Comparison of ENCODE assay signal across 8 cellular contexts in genomic region chr13:29758591-29759114, GRCh38.
DNase-seq lines count a peak whose midpoint lies in the region; ATAC-seq and TF ChIP-seq lines count a peak whose summit lies in the region.

No MANE protein-coding gene starts in this region.

- H3K9me3 Mint-ChIP-seq in activated naive CD4-positive, alpha-beta T cell treated with anti-CD3 and anti-CD28 coated beads, Interleukin-2, amount 50 U/mL, for 24 hours, result peaks cover 6% of the 10 kb centered on the region

- H3K36me3 Mint-ChIP-seq in activated naive CD4-positive, alpha-beta T cell treated with anti-CD3 and anti-CD28 coated beads, Interleukin-2, amount 50 U/mL, for 24 hours, result no peaks in the 10 kb centered on the region

- CTCF ChIA-PET in HEK293T (lab: Yijun Ruan, JAX), result no interaction called here

- H3K27ac Mint-ChIP-seq in activated naive CD4-positive, alpha-beta T cell treated with anti-CD3 and anti-CD28 coated beads, Interleukin-2, amount 50 U/mL, for 24 hours, result peak overlapping the region; percentile 44

- no peaks in the 10 kb centered on the region for H3K27me3 Mint-ChIP-seq in activated naive CD4-positive, alpha-beta T cell treated with anti-CD3 and anti-CD28 coated beads, Interleukin-2, amount 50 U/mL, for 24 hours

- DNase-seq in SIG-M5 (lab: John Stamatoyannopoulos, UW) (peak; percentile 90), NCI-H345 treated with DMSO at 0.1 percent for 48 hours (lab: John Stamatoyannopoulos, UW; ENCODE audit: unreplicated experiment) (no peak), NCI-H774 (lab: John Stamatoyannopoulos, UW) (no peak), HEK293T (ENCODE audit: extremely low spot score) (no peak)
- DNase-seq in stimulated activated CD4-positive, alpha-beta T cell treated with anti-CD3 and anti-CD28 coated beads, Interleukin-1b, Interleukin-23, amount 100 ng/mL, for 48 hours, result peak; percentile 77

- H3K4me3 Mint-ChIP-seq in activated naive CD4-positive, alpha-beta T cell treated with anti-CD3 and anti-CD28 coated beads, Interleukin-2, amount 50 U/mL, for 24 hours, result peak overlapping the region; percentile 1

- ATAC-seq in GM18867 (IDR thresholded peaks at IDR 0.05; ENCODE audit: unreplicated experiment) (peak; percentile 90), HG02973 (IDR thresholded peaks at IDR 0.05; ENCODE audit: unreplicated experiment) (peak; percentile 61)

- H3K4me1 Mint-ChIP-seq in activated naive CD4-positive, alpha-beta T cell treated with anti-CD3 and anti-CD28 coated beads, Interleukin-2, amount 50 U/mL, for 24 hours, result peaks cover 20% of the 10 kb centered on the region

- POLR2A ChIA-PET in HEK293T (lab: Yijun Ruan, JAX), result no interaction called here

TF ChIP-seq in HEK293T, 16 proteins besides CTCF, POLR2A, EP300 and RAD21:
- no peak for TF ChIP-seq HDGF (IDR thresholded peaks at IDR 0.05; ENCODE audit: borderline replicate concordance)
- no peak for TF ChIP-seq L3MBTL2 (conservative IDR thresholded peaks at IDR 0.05)
- TF ChIP-seq SP1 (IDR thresholded peaks at IDR 0.05), result no peak
- TF ChIP-seq CTBP1 (IDR thresholded peaks at IDR 0.05; ENCODE audit: borderline replicate concordance), result no peak
- TF ChIP-seq FOXM1 (IDR thresholded peaks at IDR 0.05; ENCODE audit: borderline replicate concordance), result no peak
- no peak for TF ChIP-seq ARNT (IDR thresholded peaks at IDR 0.05)
- no peak for TF ChIP-seq BHLHE40 (IDR thresholded peaks at IDR 0.05; ENCODE audit: borderline replicate concordance)
- no peak for TF ChIP-seq FOXA1 (IDR thresholded peaks at IDR 0.05)
- no peak for TF ChIP-seq LEF1 (IDR thresholded peaks at IDR 0.05; ENCODE audit: borderline replicate concordance)
- TF ChIP-seq NFRKB (IDR thresholded peaks at IDR 0.05), result no peak
- TF ChIP-seq, protein P1, sequence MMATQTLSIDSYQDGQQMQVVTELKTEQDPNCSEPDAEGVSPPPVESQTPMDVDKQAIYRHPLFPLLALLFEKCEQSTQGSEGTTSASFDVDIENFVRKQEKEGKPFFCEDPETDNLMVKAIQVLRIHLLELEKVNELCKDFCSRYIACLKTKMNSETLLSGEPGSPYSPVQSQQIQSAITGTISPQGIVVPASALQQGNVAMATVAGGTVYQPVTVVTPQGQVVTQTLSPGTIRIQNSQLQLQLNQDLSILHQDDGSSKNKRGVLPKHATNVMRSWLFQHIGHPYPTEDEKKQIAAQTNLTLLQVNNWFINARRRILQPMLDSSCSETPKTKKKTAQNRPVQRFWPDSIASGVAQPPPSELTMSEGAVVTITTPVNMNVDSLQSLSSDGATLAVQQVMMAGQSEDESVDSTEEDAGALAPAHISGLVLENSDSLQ (IDR thresholded peaks at IDR 0.05), result no peak
- TF ChIP-seq SUZ12 (IDR thresholded peaks at IDR 0.05), result no peak
- TF ChIP-seq ZNF384 (IDR thresholded peaks at IDR 0.05), result no peak
- TF ChIP-seq ELF4 (IDR thresholded peaks at IDR 0.05), result no peak
- no peak for TF ChIP-seq FOXK2 (IDR thresholded peaks at IDR 0.05)
- no peak for TF ChIP-seq TARDBP (IDR thresholded peaks at IDR 0.05)

Comparison
In these comparisons a context has a peak if more than half of its experiments do, and no peak if none do; other contexts are left out.
1. DNase-seq: peak in SIG-M5 (single experiment) and stimulated activated CD4-positive, alpha-beta T cell treated with anti-CD3 and anti-CD28 coated beads, Interleukin-1b, Interleukin-23, amount 100 ng/mL, for 48 hours (single experiment); none in NCI-H345 treated with DMSO at 0.1 percent for 48 hours (single experiment), NCI-H774 (single experiment) and HEK293T (single experiment).